Comparison of ENCODE assay signal across 16 cellular contexts in the genomic region with DNA sequence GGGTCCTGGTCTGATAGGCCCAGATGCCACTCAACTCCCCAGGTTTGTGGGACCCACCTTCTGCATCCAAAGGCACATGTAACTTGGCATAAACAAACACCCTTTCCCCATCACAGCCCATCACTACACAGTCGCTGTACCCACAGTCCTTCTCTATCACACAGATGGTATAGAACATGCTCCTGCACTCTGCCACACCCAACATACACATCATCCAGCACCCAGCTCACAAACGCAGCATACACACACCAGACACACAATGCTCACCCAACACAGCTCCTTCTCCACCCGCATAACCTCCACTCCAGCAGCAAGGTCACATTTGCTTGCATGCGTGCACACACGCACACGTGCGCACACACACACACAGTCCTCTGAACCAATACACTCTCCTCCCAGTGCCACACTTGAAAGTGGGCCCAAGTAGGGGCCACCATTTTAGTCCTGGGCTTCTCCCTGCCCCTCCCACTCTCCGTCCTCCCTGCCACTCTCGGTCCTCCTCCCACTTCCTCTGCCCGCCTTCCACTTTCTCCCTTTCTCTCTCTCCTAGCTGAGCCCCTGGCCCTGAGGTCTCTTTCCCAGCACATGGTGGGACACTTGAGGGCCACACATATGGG. TPM values are rescaled to one million over a fixed set of nuclear protein-coding genes. Genes with fewer than 3 reads are reported as not detected.
DNase-seq lines count a peak whose midpoint lies in the region; ATAC-seq, FAIRE-seq and TF ChIP-seq lines count a peak whose summit lies in the region.
"Had no signal": no experiment of that assay in that cellular context is flagged by ENCODE, and none has a peak within 500 bp of the region (broad histone marks: within the 10 kb centered on the region; RNA-seq: fewer than 3 reads in every experiment).

No MANE protein-coding gene starts in this region.

- H3K27me3 ChIP-seq in K562 (ENCODE audit: control insufficient read depth in 2 of 2, insufficient read depth in 2 of 2, low read length in 2 of 2) = peaks cover 3 to 42% of the 10 kb centered on the region in 2 experiments; a peak in 4 of 5 replicates
- no peaks in the 10 kb centered on the region for H3K27me3 ChIP-seq in vagina
- H3K27me3 ChIP-seq: right lobe of liver, thyroid gland had no signal

- POLR2A ChIA-PET in K562 (lab: Yijun Ruan, JAX) = interaction anchor here (0.6 to 1.1 kb wide), 2 partner anchors 49 to 50 kb away, joined by 3 read pairs; no protein-coding TSS in a partner anchor

- DNase-seq in activated effector memory CD4-positive, alpha-beta T cell treated with anti-CD3 and anti-CD28 coated beads, Interleukin-2, amount 50 U/mL, for 16 hours = peak; percentile 37
- no peak for DNase-seq in activated effector memory CD4-positive, alpha-beta T cell treated with Interleukin-2 at 50 U/mL for 16 hours
- DNase-seq in K562 (ENCODE audit: extremely low read depth in 1 of 4, low spot score in 3 of 4) = peak in 1 of 4 experiments; percentile 4
- DNase-seq in vagina (ENCODE audit: extremely low spot score in 2 of 2) = no peak
- DNase-seq: activated naive CD8-positive, alpha-beta T cell treated with anti-CD3 and anti-CD28 coated beads, Interleukin-2, amount 10 ng/mL, durations not matched to agents 7 days and 5 days; DMS 273 treated with DMSO at 0.1 percent for 48 hours; NCI-H1436 treated with DMSO at 0.1 percent for 48 hours; NCI-H82; thyroid gland had no signal

- H3K4me3 ChIP-seq in K562 = no peak overlapping the region
- no peak overlapping the region for H3K4me3 ChIP-seq in vagina
- H3K4me3 ChIP-seq: right lobe of liver, thyroid gland had no signal

- intact Hi-C loops in K562 (cut with micrococcal nuclease) = no loop called here
- intact Hi-C loops in vagina (cut with DNase I) = loop anchor here (5.0 kb wide), 1 partner anchor 43 kb away; no protein-coding TSS in a partner anchor

- H4K20me1 ChIP-seq in K562 (replicated peaks; ENCODE audit: control insufficient read depth, insufficient read depth, low read length) = 0 out of 2 replicates have a peak, but pooled peaks cover 4% of the 10 kb centered on the region

- peaks cover 0 to 26% of the 10 kb centered on the region in 2 experiments; a peak in 3 of 5 replicates for H3K4me1 ChIP-seq in K562 (replicated peaks in 1 of 2; ENCODE audit: control insufficient read depth in 2 of 2, insufficient read depth in 2 of 2, low read length in 2 of 2)
- H3K4me1 ChIP-seq in vagina = peaks cover 77% of the 10 kb centered on the region

- no peak overlapping the region for H2AFZ ChIP-seq in K562 (ENCODE audit: low read depth, low read length)

- no peak for FAIRE-seq in K562 (lab: Jason Lieb, UNC)
- FAIRE-seq: frontal cortex had no signal

- TF ChIP-seq CTCF in K562 (IDR thresholded peaks at IDR 0.05 in 2 of 3, conservative IDR thresholded peaks at IDR 0.05 in 1 of 3; ENCODE audit: insufficient read depth in 2 of 3, low read depth in 1 of 3, low read length in 3 of 3) = no peak
- no peak for TF ChIP-seq CTCF in nephron (IDR thresholded peaks at IDR 0.05; ENCODE audit: unreplicated experiment in 3 of 3)
- TF ChIP-seq CTCF in vagina (IDR thresholded peaks at IDR 0.05) = no peak

- H3K4me1 Mint-ChIP-seq in nephron = peaks cover 93% of the 10 kb centered on the region

- no peaks in the 10 kb centered on the region for H3K36me3 ChIP-seq in K562 (ENCODE audit: control insufficient read depth, insufficient read depth, low read length)
- no peaks in the 10 kb centered on the region for H3K36me3 ChIP-seq in vagina
- H3K36me3 ChIP-seq: right lobe of liver, thyroid gland had no signal

- H3K27ac ChIP-seq in K562 (ENCODE audit: extremely low read depth, low read depth, low read length) (no peak overlapping the region), vagina (peak overlapping the region; percentile 93)
- H3K27ac ChIP-seq: right lobe of liver, thyroid gland had no signal

- WGBS in K562 (ENCODE audit: insufficient coverage, low coverage, missing lambda C conversion rate) = 14% methylated on average over 10 of the region's 10 CpGs

- no peak for TF ChIP-seq RAD21 in K562 (CRISPR knock-in tag; conservative IDR thresholded peaks at IDR 0.05 in 1 of 2, IDR thresholded peaks at IDR 0.05 in 1 of 2)

- CTCF ChIA-PET in K562 (lab: Yijun Ruan, JAX; ENCODE audit: low intra/inter-chr PET ratio) = no interaction called here

- in situ Hi-C loops in K562 (cut with MboI) = no loop called here

- no peaks in the 10 kb centered on the region for H3K9me1 ChIP-seq in K562 (ENCODE audit: control insufficient read depth, insufficient read depth, low read length)

- ATAC-seq in K562 (no peak), GM21619 (IDR thresholded peaks at IDR 0.05; ENCODE audit: unreplicated experiment) (no peak), HG03196 (IDR thresholded peaks at IDR 0.05; ENCODE audit: unreplicated experiment) (no peak), HG03108 (IDR thresholded peaks at IDR 0.05; ENCODE audit: unreplicated experiment) (no peak)

- TF ChIP-seq EP300 in K562 (IDR thresholded peaks at IDR 0.05; ENCODE audit: low read length) = no peak

- BruUV-seq in K562 (replicated peaks; lab: Mats Ljungman, UMichigan) = no TSS peak

- no peaks in the 10 kb centered on the region for H3K9me3 Mint-ChIP-seq in nephron
- H3K9me3 Mint-ChIP-seq: activated naive CD8-positive, alpha-beta T cell treated with anti-CD3 and anti-CD28 coated beads, Interleukin-2, amount 10 ng/mL, durations not matched to agents 7 days and 5 days had no signal

- H3K36me3 Mint-ChIP-seq in nephron (ENCODE audit: low read depth) = no peaks in the 10 kb centered on the region
- H3K36me3 Mint-ChIP-seq: activated naive CD8-positive, alpha-beta T cell treated with anti-CD3 and anti-CD28 coated beads, Interleukin-2, amount 10 ng/mL, durations not matched to agents 7 days and 5 days had no signal

- H3K4me3 Mint-ChIP-seq in nephron = peak overlapping the region; percentile 30 to 76 (median 62)
- H3K4me3 Mint-ChIP-seq: activated naive CD8-positive, alpha-beta T cell treated with anti-CD3 and anti-CD28 coated beads, Interleukin-2, amount 10 ng/mL, durations not matched to agents 7 days and 5 days had no signal

- TF ChIP-seq POLR2A in K562 (conservative IDR thresholded peaks at IDR 0.05) = no peak
- TF ChIP-seq POLR2A in vagina (IDR thresholded peaks at IDR 0.05) = no peak

- H3K27me3 Mint-ChIP-seq in nephron (ENCODE audit: low read depth) = peaks cover 13% of the 10 kb centered on the region

- H3K27ac Mint-ChIP-seq in nephron = peak overlapping the region; percentile 95 to 99 (median 97)
- H3K27ac Mint-ChIP-seq: activated naive CD8-positive, alpha-beta T cell treated with anti-CD3 and anti-CD28 coated beads, Interleukin-2, amount 10 ng/mL, durations not matched to agents 7 days and 5 days had no signal

- H3K4me2 ChIP-seq in K562 (ENCODE audit: insufficient read depth, low read length) = no peak overlapping the region

- H3K79me2 ChIP-seq in K562 (ENCODE audit: control insufficient read depth, insufficient read depth, low read length) = no peaks in the 10 kb centered on the region

- peak overlapping the region in 1 of 2 experiments; percentile 7; a peak in 1 of 4 replicates for H3K9ac ChIP-seq in K562 (ENCODE audit: insufficient read depth in 1 of 2, low read depth in 2 of 2, low read length in 2 of 2)

- no peaks in the 10 kb centered on the region for H3K9me3 ChIP-seq in K562 (replicated peaks; ENCODE audit: control insufficient read depth, insufficient read depth, low read depth, low read length)
- no peaks in the 10 kb centered on the region for H3K9me3 ChIP-seq in vagina
- H3K9me3 ChIP-seq: right lobe of liver, thyroid gland had no signal

TF ChIP-seq in K562, 482 proteins besides CTCF, POLR2A, EP300 and RAD21:
- TF ChIP-seq ZNF263 (CRISPR knock-in tag; IDR thresholded peaks at IDR 0.05; ENCODE audit: borderline replicate concordance) = peak; percentile 98
- no peak for TF ChIP-seq SRF (CRISPR knock-in tag; IDR thresholded peaks at IDR 0.05)

RNA-seq across cellular contexts. Expression of a gene that starts 8.5 kb away (rescaled TPM):
- total RNA-seq in K562 (2011; cell fraction: chromatin; rRNA removed; ENCODE audit: low replicate concordance) = 0.62 and 2.3 TPM in 2 replicates
- total RNA-seq in K562 (2011; cell fraction: nucleolus; rRNA removed) = 0.79 and 2.2 TPM in 2 replicates
- total RNA-seq in K562 (2011; cell fraction: nucleoplasm; rRNA removed) = 0.44 and 1.2 TPM in 2 replicates
- total RNA-seq in K562 (2014; rRNA removed) (0.32 TPM in 1 of 2 replicates, not detected in the other), K562 (2014; rRNA removed; fragmentation: Illumina TruSeq; extraction: Trizol) (0.10 and 0.18 TPM in 2 replicates), K562 (2015; rRNA removed; fragmentation: Illumina TruSeq; extraction: Trizol) (0.14 and 0.23 TPM in 2 replicates), K562 (2021) (0.40 and 0.47 TPM in 2 replicates), vagina (0.74 TPM)
- polyA plus RNA-seq in K562 (2011; rRNA removed) (0.22 and 1.1 TPM in 2 replicates), K562 (2014; fragmentation: Illumina TruSeq; extraction: Trizol) (2.1 and 2.6 TPM in 2 replicates), K562 (2014; fragmentation: Nextera tagmentation; extraction: Ambion mirVana) (under 1 TPM; 0.59 to 0.81 TPM), K562 (2014; rRNA removed) (0.09 and 0.49 TPM in 2 replicates)
- 1.3 and 3.2 TPM in 2 replicates for polyA plus RNA-seq in K562 (2011; cell fraction: cytosol; rRNA removed)
- polyA plus RNA-seq in K562 (2011; cell fraction: nucleus; rRNA removed) = 1.1 and 1.2 TPM in 2 replicates
- polyA plus RNA-seq in K562 (2012) = 0.73 and 2.3 TPM in 2 replicates
- polyA minus RNA-seq in K562 (2011; rRNA and poly(A)+ RNA removed) = 0.32 and 0.60 TPM in 2 replicates
- polyA minus RNA-seq in K562 (2011; cell fraction: cytosol; rRNA and poly(A)+ RNA removed) = 0.64 and 2.3 TPM in 2 replicates
- polyA minus RNA-seq in K562 (2011; cell fraction: nucleus; rRNA and poly(A)+ RNA removed) = 1.1 and 3.0 TPM in 2 replicates
- total RNA-seq: activated naive CD8-positive, alpha-beta T cell treated with anti-CD3 and anti-CD28 coated beads, Interleukin-2, amount 10 ng/mL, durations not matched to agents 7 days and 5 days; dermis microvascular lymphatic vessel endothelial cell; frontal cortex; thyroid gland had no signal
